In the genomic region with DNA sequence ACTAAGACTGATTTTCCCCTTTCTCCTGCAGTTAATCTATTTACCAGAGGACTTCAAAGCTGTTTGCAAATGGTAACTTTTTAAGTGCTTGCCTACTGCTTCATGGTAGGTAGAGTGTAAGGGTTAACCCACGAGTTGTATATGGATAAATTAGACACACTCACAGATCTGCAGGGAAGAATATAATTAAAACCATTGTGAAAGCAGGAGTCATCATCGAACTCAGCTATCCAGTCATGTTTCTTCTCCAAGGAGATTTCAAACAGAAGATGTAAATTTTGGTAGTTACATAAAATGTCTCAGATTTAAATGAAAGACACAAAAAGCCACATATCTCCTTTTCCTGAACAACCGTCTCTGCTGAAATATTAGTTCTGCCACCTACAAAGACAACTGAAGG, we compare ENCODE assay signal across 2 cellular contexts.
TF ChIP-seq lines count a peak whose summit lies in the region.

No MANE protein-coding gene starts in this region.

TF ChIP-seq in SK-N-SH treated with all-trans-retinoic acid at 6 μM for 48 hours, 23 proteins besides CTCF, POLR2A, EP300 and RAD21:
- TF ChIP-seq ESRRG (CRISPR knock-in tag; IDR thresholded peaks at IDR 0.05) (no peak), PPARA (CRISPR knock-in tag; IDR thresholded peaks at IDR 0.05; ENCODE audit: borderline replicate concordance) (no peak), ZC3H10 (CRISPR knock-in tag; IDR thresholded peaks at IDR 0.05) (no peak)

TF ChIP-seq in SK-N-SH, 30 proteins besides CTCF, POLR2A, EP300 and RAD21:
- TF ChIP-seq GATA2 (CRISPR knock-in tag; IDR thresholded peaks at IDR 0.05) = no peak
- no peak for TF ChIP-seq RFX5 (IDR thresholded peaks at IDR 0.05; ENCODE audit: low read length)
- no peak for TF ChIP-seq TCF12 (IDR thresholded peaks at IDR 0.05)
- no peak for TF ChIP-seq POLR2AphosphoS5 (IDR thresholded peaks at IDR 0.05; ENCODE audit: low read depth, low read length)
- TF ChIP-seq PBX3 (IDR thresholded peaks at IDR 0.05) = no peak
- TF ChIP-seq MAX (IDR thresholded peaks at IDR 0.05; ENCODE audit: low read depth) = no peak
- no peak for TF ChIP-seq RCOR1 (IDR thresholded peaks at IDR 0.05; ENCODE audit: low read length)
- no peak for TF ChIP-seq TEAD4 (IDR thresholded peaks at IDR 0.05; ENCODE audit: borderline replicate concordance, insufficient read depth)
- TF ChIP-seq FOXJ3 (CRISPR knock-in tag; IDR thresholded peaks at IDR 0.05) = no peak
- no peak for TF ChIP-seq CHD2 (IDR thresholded peaks at IDR 0.05; ENCODE audit: low read length, partially characterized antibody)
